Comparison of ENCODE assay signal across 17 cellular contexts in the genomic region with DNA sequence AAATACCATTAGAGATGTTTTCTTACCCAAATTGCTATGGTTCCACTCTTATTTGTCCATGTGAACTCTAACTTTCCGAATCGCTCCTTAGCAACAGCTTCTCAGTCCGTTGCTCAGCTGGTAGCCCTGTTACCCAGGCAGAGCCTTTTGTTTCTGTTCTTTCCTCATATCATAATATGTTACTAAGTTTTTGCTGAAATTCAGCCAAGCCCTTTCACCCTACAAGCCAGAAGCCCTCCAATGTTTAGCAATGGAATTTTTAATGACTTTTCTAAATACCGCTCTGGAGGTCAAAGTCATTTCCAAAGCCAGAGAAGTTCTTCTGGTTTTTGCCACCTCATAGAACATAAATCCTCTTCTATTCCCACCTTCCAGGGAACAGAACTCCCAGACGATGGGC.
DNase-seq lines count a peak whose midpoint lies in the region; ATAC-seq, FAIRE-seq and TF ChIP-seq lines count a peak whose summit lies in the region.
"Had no signal": no experiment of that assay in that cellular context is flagged by ENCODE, and none has a peak within 500 bp of the region (broad histone marks: within the 10 kb centered on the region; RNA-seq: fewer than 3 reads in every experiment).

No MANE protein-coding gene starts in this region.

- H3K27me3 Mint-ChIP-seq in neural progenitor cell (ENCODE audit: insufficient read depth, low read depth): no peaks in the 10 kb centered on the region
- H3K27me3 Mint-ChIP-seq: B cell; CD4-positive, CD25-positive, alpha-beta regulatory T cell had no signal

- H3K9me3 Mint-ChIP-seq in neural progenitor cell: peaks cover 2% of the 10 kb centered on the region

- H3K36me3 ChIP-seq in fibroblast of lung (ENCODE audit: control insufficient read depth, insufficient read depth, low read length) (no peaks in the 10 kb centered on the region), neural progenitor cell (no peaks in the 10 kb centered on the region)
- H3K36me3 ChIP-seq: SJSA1 had no signal

- no peak for ATAC-seq in GM21576 (IDR thresholded peaks at IDR 0.05; ENCODE audit: unreplicated experiment)
- ATAC-seq: PC-3 had no signal

- H3K4me3 ChIP-seq in fibroblast of lung (replicated peaks in 1 of 4; ENCODE audit: control extremely low read depth in 1 of 4, insufficient read depth in 1 of 4, low read depth in 3 of 4, low read length in 4 of 4): no peak overlapping the region
- no peak overlapping the region for H3K4me3 ChIP-seq in neural progenitor cell
- H3K4me3 ChIP-seq: SJSA1 had no signal

- H3K4me1 ChIP-seq in fibroblast of lung (ENCODE audit: control insufficient read depth, extremely low read depth, insufficient read depth, low read length) (no peaks in the 10 kb centered on the region), neural progenitor cell (peaks cover 25% of the 10 kb centered on the region)
- H3K4me1 ChIP-seq: Caco-2, SJSA1 had no signal

- H3K9ac ChIP-seq in fibroblast of lung (ENCODE audit: insufficient read depth, low read length) (no peak overlapping the region), neural progenitor cell (no peak overlapping the region)

- no peak for FAIRE-seq in H54 (lab: Jason Lieb, UNC)

- no peaks in the 10 kb centered on the region for H3K36me3 Mint-ChIP-seq in neural progenitor cell
- H3K36me3 Mint-ChIP-seq: CD4-positive, CD25-positive, alpha-beta regulatory T cell had no signal

- H2AFZ ChIP-seq in fibroblast of lung (ENCODE audit: low read length) (no peak overlapping the region), neural progenitor cell (replicated peaks) (no peak overlapping the region)

- no peaks in the 10 kb centered on the region for H3F3A ChIP-seq in neural progenitor cell (ENCODE audit: low read depth)

- TF ChIP-seq POLR2A in H54 (IDR thresholded peaks at IDR 0.05; ENCODE audit: low read depth, low read length): no peak

- H3K4me2 ChIP-seq in fibroblast of lung (ENCODE audit: extremely low read depth, insufficient read depth, low read length) (no peak overlapping the region), neural progenitor cell (no peak overlapping the region)

- H3K27ac ChIP-seq in fibroblast of lung (ENCODE audit: insufficient read depth, low read length) (no peak overlapping the region), neural progenitor cell (no peak overlapping the region)
- H3K27ac ChIP-seq: SJSA1 had no signal

- H4K20me1 ChIP-seq in fibroblast of lung (ENCODE audit: control insufficient read depth, extremely low read depth, insufficient read depth, low read length): no peaks in the 10 kb centered on the region
- no peaks in the 10 kb centered on the region for H4K20me1 ChIP-seq in neural progenitor cell (ENCODE audit: low read depth)

- peaks cover 20% of the 10 kb centered on the region for H3K4me1 Mint-ChIP-seq in neural progenitor cell
- H3K4me1 Mint-ChIP-seq: B cell; CD4-positive, CD25-positive, alpha-beta regulatory T cell had no signal

- DNase-seq in astrocyte of the hippocampus (ENCODE audit: low read depth, low spot score): peak; percentile 2
- DNase-seq in fibroblast of lung (ENCODE audit: low read depth in 2 of 2): peak; percentile 0 to 3
- no peak for DNase-seq in neural progenitor cell (ENCODE audit: low spot score)
- no peak for DNase-seq in H54 (ENCODE audit: insufficient read length, low spot score)
- no peak for DNase-seq in NCI-H146 treated with DMSO at 0.1 percent for 48 hours (lab: John Stamatoyannopoulos, UW; ENCODE audit: unreplicated experiment)
- no peak for DNase-seq in AG20443 (ENCODE audit: low spot score)
- DNase-seq: ACHN; Caco-2; CD4-positive, CD25-positive, alpha-beta regulatory T cell; NCI-H2029 treated with DMSO at 0.1 percent for 48 hours; NCI-H2171 treated with DMSO at 0.1 percent for 48 hours; NCI-H446 treated with DMSO at 0.1 percent for 48 hours; NCI-H774; PC-3 had no signal

- H3K27ac Mint-ChIP-seq in neural progenitor cell: peak overlapping the region; percentile 57
- H3K27ac Mint-ChIP-seq: B cell; CD4-positive, CD25-positive, alpha-beta regulatory T cell had no signal

- TF ChIP-seq CTCF in fibroblast of lung (conservative IDR thresholded peaks at IDR 0.05 in 1 of 2, IDR thresholded peaks at IDR 0.05 in 1 of 2; ENCODE audit: low read depth in 1 of 2, low read length in 2 of 2) (no peak), neural progenitor cell (IDR thresholded peaks at IDR 0.05) (no peak)

- H3K79me2 ChIP-seq in fibroblast of lung (ENCODE audit: control insufficient read depth, insufficient read depth, low read length) (no peaks in the 10 kb centered on the region), neural progenitor cell (ENCODE audit: low read depth) (no peaks in the 10 kb centered on the region)

- no peaks in the 10 kb centered on the region for H3K9me3 ChIP-seq in fibroblast of lung (ENCODE audit: control insufficient read depth, insufficient read depth, low read depth, low read length)
- H3K9me3 ChIP-seq in neural progenitor cell (ENCODE audit: low read depth): no peaks in the 10 kb centered on the region
- H3K9me3 ChIP-seq: Caco-2, SJSA1 had no signal

- H3K27me3 ChIP-seq in fibroblast of lung (ENCODE audit: control insufficient read depth, insufficient read depth, low read length): no peaks in the 10 kb centered on the region
- no peaks in the 10 kb centered on the region for H3K27me3 ChIP-seq in neural progenitor cell
- H3K27me3 ChIP-seq: SJSA1 had no signal

- no peak overlapping the region for H3K4me3 Mint-ChIP-seq in neural progenitor cell
- H3K4me3 Mint-ChIP-seq: B cell; CD4-positive, CD25-positive, alpha-beta regulatory T cell had no signal

Comparison
In these comparisons a context has a peak if more than half of its experiments do, and no peak if none do; other contexts are left out.
1. DNase-seq: peak in astrocyte of the hippocampus (single experiment) and fibroblast of lung (2 of 2); none in neural progenitor cell (single experiment), H54 (single experiment), NCI-H146 treated with DMSO at 0.1 percent for 48 hours (single experiment) and AG20443 (single experiment).